In the genomic region with DNA sequence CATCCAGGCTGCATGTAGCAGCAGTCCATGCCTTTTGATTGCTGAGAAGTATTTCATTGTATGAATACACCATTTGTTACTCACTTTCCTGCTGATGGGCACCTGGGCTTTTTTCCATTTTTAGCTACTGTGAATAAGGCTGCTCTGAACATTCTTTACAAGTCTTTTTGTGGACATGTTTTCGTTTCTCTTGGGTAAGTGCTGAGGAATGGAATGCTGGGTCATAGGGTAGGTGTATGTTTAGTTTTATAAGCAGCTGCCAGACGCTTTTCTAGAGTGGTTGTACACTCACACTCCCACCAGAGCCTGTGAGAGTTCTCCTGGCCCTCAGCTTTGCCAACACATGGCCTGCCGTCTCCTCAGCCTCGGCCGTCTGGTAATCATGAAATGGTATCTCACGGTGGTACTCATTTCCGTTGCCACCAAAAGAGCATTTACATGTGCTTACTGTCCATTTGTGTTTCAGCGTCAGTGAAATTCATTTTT, we compare ENCODE assay signal across 9 cellular contexts. TPM values are rescaled to one million over a fixed set of nuclear protein-coding genes. Genes with fewer than 3 reads are reported as not detected.
DNase-seq lines count a peak whose midpoint lies in the region; TF ChIP-seq lines count a peak whose summit lies in the region.
"Had no signal": no experiment of that assay in that cellular context is flagged by ENCODE, and none has a peak within 500 bp of the region (broad histone marks: within the 10 kb centered on the region; RNA-seq: fewer than 3 reads in every experiment).

No MANE protein-coding gene starts in this region.

- no peak overlapping the region for H2AFZ ChIP-seq in fibroblast of lung (ENCODE audit: low read length)

- H3K36me3 ChIP-seq in SJSA1 (peaks cover 59% of the 10 kb centered on the region), fibroblast of lung (ENCODE audit: control insufficient read depth, insufficient read depth, low read length) (peaks cover 4% of the 10 kb centered on the region), muscle layer of colon (ENCODE audit: insufficient read depth, low read length) (no peaks in the 10 kb centered on the region)

- H3K9me3 ChIP-seq in SJSA1 (replicated peaks) (no peaks in the 10 kb centered on the region), fibroblast of lung (ENCODE audit: control insufficient read depth, insufficient read depth, low read depth, low read length) (no peaks in the 10 kb centered on the region), muscle layer of colon (ENCODE audit: low read length) (no peaks in the 10 kb centered on the region)

- H4K20me1 ChIP-seq in fibroblast of lung (ENCODE audit: control insufficient read depth, extremely low read depth, insufficient read depth, low read length), result peaks cover 1% of the 10 kb centered on the region

- H3K4me3 ChIP-seq in SJSA1 (no peak overlapping the region), fibroblast of lung (replicated peaks in 1 of 4; ENCODE audit: control extremely low read depth in 1 of 4, insufficient read depth in 1 of 4, low read depth in 3 of 4, low read length in 4 of 4) (no peak overlapping the region), muscle layer of colon (ENCODE audit: low read depth in 1 of 2, low read length in 2 of 2) (no peak overlapping the region)

- H3K27me3 ChIP-seq in SJSA1 (replicated peaks), result no peaks in the 10 kb centered on the region
- no peaks in the 10 kb centered on the region for H3K27me3 ChIP-seq in fibroblast of lung (ENCODE audit: control insufficient read depth, insufficient read depth, low read length)
- H3K27me3 ChIP-seq in muscle layer of colon (ENCODE audit: control insufficient read depth in 1 of 2, insufficient read depth in 2 of 2, low read length in 2 of 2), result no peaks in the 10 kb centered on the region

- peak in 1 of 2 donors; percentile 9 for TF ChIP-seq CTCF in fibroblast of lung (conservative IDR thresholded peaks at IDR 0.05 in 1 of 2, IDR thresholded peaks at IDR 0.05 in 1 of 2; ENCODE audit: low read depth in 1 of 2, low read length in 2 of 2)

- H3K4me1 ChIP-seq in SJSA1 (replicated peaks) (peaks cover 27% of the 10 kb centered on the region), fibroblast of lung (ENCODE audit: control insufficient read depth, extremely low read depth, insufficient read depth, low read length) (peaks cover 20% of the 10 kb centered on the region), muscle layer of colon (ENCODE audit: insufficient read depth, low read length) (peaks cover 83% of the 10 kb centered on the region)

- H3K27ac ChIP-seq in SJSA1, result peak overlapping the region; percentile 73
- peak overlapping the region; percentile 69 for H3K27ac ChIP-seq in fibroblast of lung (ENCODE audit: insufficient read depth, low read length)
- peak overlapping the region; percentile 41 for H3K27ac ChIP-seq in muscle layer of colon (ENCODE audit: low read depth, low read length)

- DNase-seq in A172 (ENCODE audit: low spot score) (peak; percentile 95), SJSA1 (ENCODE audit: low read depth in 1 of 2, low spot score in 2 of 2) (peak; percentile 88 to 90), fibroblast of lung (ENCODE audit: low read depth in 2 of 2) (peak; percentile 99 to 100), NCI-H146 (lab: John Stamatoyannopoulos, UW) (no peak), NCI-H526 treated with DMSO at 0.1 percent for 48 hours (lab: John Stamatoyannopoulos, UW) (no peak)
- no peak for DNase-seq in stimulated activated CD4-positive, alpha-beta T cell treated with anti-CD3 and anti-CD28 coated beads, Interleukin-1b, Interleukin-23, amount 100 ng/mL, for 48 hours
- DNase-seq in stimulated activated CD4-positive, alpha-beta T cell treated with anti-CD3 and anti-CD28 coated beads, Interleukin-15, amount 100 ng/mL, for 24 hours, result no peak
- DNase-seq: NCI-H1436 had no signal

- H3K9ac ChIP-seq in fibroblast of lung (ENCODE audit: insufficient read depth, low read length), result no peak overlapping the region
- no peak overlapping the region for H3K9ac ChIP-seq in muscle layer of colon (ENCODE audit: low read length)

- peak overlapping the region; percentile 56 for H3K4me2 ChIP-seq in fibroblast of lung (ENCODE audit: extremely low read depth, insufficient read depth, low read length)

- H3K79me2 ChIP-seq in fibroblast of lung (ENCODE audit: control insufficient read depth, insufficient read depth, low read length), result peaks cover 2% of the 10 kb centered on the region

RNA-seq across cellular contexts. Expression of a gene that starts 22.7 kb away (rescaled TPM):
- total RNA-seq in A172 (2014; rRNA removed; shearing (Covaris generic)), result 33.6 and 42.6 TPM in 2 replicates
- total RNA-seq in SJSA1 (2014; rRNA removed; shearing (Covaris generic)), result 25.5 and 31.6 TPM in 2 replicates
- total RNA-seq in fibroblast of lung, result 14.9 and 16.2 TPM in 2 replicates
- 9.7 and 12.2 TPM in 2 replicates for polyA plus RNA-seq in fibroblast of lung
- polyA plus RNA-seq in fibroblast of lung (2012), result 21.1 and 28.0 TPM in 2 replicates
- 0.63 and 3.6 TPM in 2 replicates for polyA minus RNA-seq in fibroblast of lung (ENCODE audit: low replicate concordance)

RNA-seq across cellular contexts. Expression of a gene that starts 41.8 kb away (rescaled TPM):
- 0.19 and 1.2 TPM in 2 replicates for total RNA-seq in A172 (2014; rRNA removed; shearing (Covaris generic))
- total RNA-seq in SJSA1 (2014; rRNA removed; shearing (Covaris generic)), result 116 and 120 TPM in 2 replicates
- total RNA-seq in fibroblast of lung, result not detected in 2 replicates
- 0.05 TPM in 1 of 2 replicates, not detected in the other for polyA plus RNA-seq in fibroblast of lung
- not detected in 2 replicates for polyA plus RNA-seq in fibroblast of lung (2012)
- polyA minus RNA-seq in fibroblast of lung (ENCODE audit: low replicate concordance), result 0.63 TPM in 1 of 2 replicates, not detected in the other

Comparison
In these comparisons a context has a peak if more than half of its experiments do, and no peak if none do; other contexts are left out.
1. DNase-seq: peak in A172 (single experiment), SJSA1 (2 of 2) and fibroblast of lung (2 of 2); none in stimulated activated CD4-positive, alpha-beta T cell treated with anti-CD3 and anti-CD28 coated beads, Interleukin-1b, Interleukin-23, amount 100 ng/mL, for 48 hours (single experiment), NCI-H146 (single experiment), NCI-H526 treated with DMSO at 0.1 percent for 48 hours (single experiment) and stimulated activated CD4-positive, alpha-beta T cell treated with anti-CD3 and anti-CD28 coated beads, Interleukin-15, amount 100 ng/mL, for 24 hours (single experiment).
2. RNA of a gene that starts 41.8 kb away (total RNA-seq): 116 to 120 TPM in SJSA1; 0.19 to 1.2 TPM in A172 and not detected in fibroblast of lung; every median in the first group is over 10 times any median in the second.
3. Peak in every context shown above with its lines, with median percentiles within 50 percentile points of each other: H3K27ac ChIP-seq.